8 cellular contexts compared by ENCODE assay signal in genomic region chr2:9423100-9423921, GRCh38. TPM values are rescaled to one million over a fixed set of nuclear protein-coding genes. Genes with fewer than 3 reads are reported as not detected.
DNase-seq lines count a peak whose midpoint lies in the region; ATAC-seq and TF ChIP-seq lines count a peak whose summit lies in the region.

CPSF3 (plus strand) TSS chr2:9423654; CDS start chr2:9423774, 120 bp downstream.
ITGB1BP1 (minus strand) TSS chr2:9423528; CDS start chr2:9418697, 4,831 bp downstream.

- H3K4me3 ChIP-seq in IMR-90 (ENCODE audit: insufficient read depth, low read depth, low read length): peak within 1 kb of the TSS; percentile 90
- peak within 1 kb of the TSS; percentile 85 for H3K4me3 ChIP-seq in mononuclear cell (ENCODE audit: low read length)

- peak within 1 kb of the TSS; percentile 97 for H4K91ac ChIP-seq in IMR-90 (ENCODE audit: insufficient read depth, low read depth, low read length)

- H2BK20ac ChIP-seq in IMR-90 (ENCODE audit: low read depth, low read length): no peak within 1 kb of the TSS

- peak within 1 kb of the TSS; percentile 96 for H3K4ac ChIP-seq in IMR-90 (ENCODE audit: low read depth, low read length)

- BruUV-seq in IMR-90 (replicated peaks; lab: Mats Ljungman, UMichigan): no TSS peak

- 0% methylated on average over 21 of the region's 91 CpGs; no CpG with 5 or more reads in 1 of the 2 experiments for WGBS in IMR-90 (ENCODE audit: extremely low coverage in 2 of 2, insufficient read length in 1 of 2), 2 experiments

- in situ Hi-C loops in IMR-90 (cut with MboI; ENCODE audit: low sequenced_read_pairs): no loop called here

- H2AK9ac ChIP-seq in IMR-90 (replicated peaks; ENCODE audit: low read depth, low read length, poor library complexity): peak within 1 kb of the TSS; percentile 99

- H3K9ac ChIP-seq in IMR-90 (ENCODE audit: low read depth, low read length): peak within 1 kb of the TSS; percentile 91

- peak within 1 kb of the TSS; percentile 99 for H3K14ac ChIP-seq in IMR-90 (replicated peaks; ENCODE audit: low read depth, low read length)

- peaks cover 14% of the 10 kb centered on the region for H3K9me1 ChIP-seq in IMR-90 (ENCODE audit: insufficient read depth, low read length)

- H2AFZ ChIP-seq in IMR-90 (replicated peaks; ENCODE audit: low read length, poor library complexity): peak within 1 kb of the TSS; percentile 98

- ATAC-seq in GM21528 (IDR thresholded peaks at IDR 0.05; ENCODE audit: low FRiP score, unreplicated experiment) (peak; percentile 87), IMR-90 (ENCODE audit: low read depth) (peak; percentile 92)

- H2BK5ac ChIP-seq in IMR-90 (ENCODE audit: low read depth, low read length, poor library complexity, severe bottlenecking): peak within 1 kb of the TSS; percentile 99

- H3K9me3 ChIP-seq in IMR-90 (ENCODE audit: control insufficient read depth, insufficient read depth, low read length) (no peaks in the 10 kb centered on the region), mononuclear cell (ENCODE audit: low read depth, low read length) (no peaks in the 10 kb centered on the region)

- CTCF ChIA-PET in IMR-90 (lab: Yijun Ruan, JAX): no interaction called here

- H3K79me1 ChIP-seq in IMR-90 (ENCODE audit: low read depth in 1 of 2, low read length in 2 of 2): peaks cover 24 to 84% of the 10 kb centered on the region in 2 experiments

- H2BK120ac ChIP-seq in IMR-90 (ENCODE audit: low read depth, low read length): peak within 1 kb of the TSS; percentile 86

- H2BK15ac ChIP-seq in IMR-90 (ENCODE audit: low read depth, low read length): peak within 1 kb of the TSS; percentile 40; the same call in 1 of the 3 replicates

- TF ChIP-seq RAD21 in IMR-90 (IDR thresholded peaks at IDR 0.05; ENCODE audit: low read length): 0 out of 2 replicates have a peak, but pooled peaks have one; percentile 4

- intact Hi-C loops in IMR-90 (cut with micrococcal nuclease): loop anchor here (1.0 to 5.0 kb wide), 3 partner anchors 207 to 281 kb away; partner anchors contain the start of genes ASAP2 and YWHAQ

- TF ChIP-seq POLR2A in IMR-90 (IDR thresholded peaks at IDR 0.05; ENCODE audit: low read depth, low read length): peak; percentile 50

- peak within 1 kb of the TSS; percentile 62 to 99 for H4K8ac ChIP-seq in IMR-90 (ENCODE audit: low read depth in 2 of 2, low read length in 2 of 2)

- no peak for TF ChIP-seq CTCF in IMR-90 (conservative IDR thresholded peaks at IDR 0.05; ENCODE audit: low read depth, low read length)

- dilution Hi-C loops in IMR-90 (cut with HindIII; ENCODE audit: low sequenced_read_pairs, unreplicated experiment): no loop called here

- no peaks in the 10 kb centered on the region; the same call in 1 of the 2 replicates for H3K36me3 ChIP-seq in IMR-90 (ENCODE audit: control insufficient read depth, insufficient read depth, low read length)

- peak within 1 kb of the TSS; percentile 90 for H4K5ac ChIP-seq in IMR-90 (ENCODE audit: low read depth, low read length)

- H3K56ac ChIP-seq in IMR-90 (ENCODE audit: extremely low read depth, insufficient read depth, low read length): peak within 1 kb of the TSS; percentile 96

- peak within 1 kb of the TSS; percentile 95 for H3K27ac ChIP-seq in IMR-90 (ENCODE audit: insufficient read depth, low read length)

- DNase-seq in DMS 273 (lab: John Stamatoyannopoulos, UW; ENCODE audit: unreplicated experiment) (peak; percentile 99), IMR-90 (peak; percentile 97), OCI-M1 (lab: John Stamatoyannopoulos, UW) (peak; percentile 99), activated T-cell treated with anti-CD3 and anti-CD28 coated beads for 24 hours (ENCODE audit: low read depth) (peak; percentile 96), epidermal melanocyte (ENCODE audit: insufficient read length, low spot score) (peak; percentile 98)
- DNase-seq in stimulated activated CD8-positive, alpha-beta memory T cell treated with anti-CD3 and anti-CD28 coated beads, Interleukin-4, amount 100 ng/mL, for 1 hour (ENCODE audit: low read depth in 2 of 2, low spot score in 1 of 2): peak; percentile 86 to 94

- H3K4me2 ChIP-seq in IMR-90 (ENCODE audit: low read depth, low read length): peak within 1 kb of the TSS; percentile 96

- H3K23ac ChIP-seq in IMR-90 (ENCODE audit: low read depth, low read length): peak within 1 kb of the TSS; percentile 100

- H3K27me3 ChIP-seq in IMR-90 (ENCODE audit: control insufficient read depth, insufficient read depth, low read length): no peaks in the 10 kb centered on the region
- H3K27me3 ChIP-seq in mononuclear cell (ENCODE audit: insufficient read depth, low read length): no peaks in the 10 kb centered on the region

- peaks cover 12% of the 10 kb centered on the region for H3K4me1 ChIP-seq in IMR-90 (ENCODE audit: control insufficient read depth, insufficient read depth, low read length)
- peaks cover 42% of the 10 kb centered on the region for H3K4me1 ChIP-seq in mononuclear cell (ENCODE audit: insufficient read depth, low read length)

- H2AK5ac ChIP-seq in IMR-90 (ENCODE audit: low read depth, low read length): peak within 1 kb of the TSS; percentile 93

- peaks cover 27% of the 10 kb centered on the region; the same call in 1 of the 2 replicates for H4K20me1 ChIP-seq in IMR-90 (ENCODE audit: insufficient read depth, low read length)

- peak within 1 kb of the TSS; percentile 72 for H3K18ac ChIP-seq in IMR-90 (ENCODE audit: low read depth, low read length)

- POLR2A ChIA-PET in IMR-90 (lab: Charles Lee; ENCODE audit: unreplicated experiment): interaction anchor here (0.6 kb wide), 2 partner anchors 18 to 51 kb away, joined by 3 to 4 read pairs; no protein-coding TSS in a partner anchor

TF ChIP-seq in IMR-90, 13 proteins besides CTCF, POLR2A, EP300 and RAD21:
- TF ChIP-seq MAZ (IDR thresholded peaks at IDR 0.05; ENCODE audit: borderline replicate concordance, low read depth, low read length): peak; percentile 76; the same call in 1 of the 2 replicates
- TF ChIP-seq RFX5 (IDR thresholded peaks at IDR 0.05; ENCODE audit: low read depth, low read length): no peak
- TF ChIP-seq ELK1 (IDR thresholded peaks at IDR 0.05; ENCODE audit: borderline replicate concordance, low read depth, low read length): peak; percentile 61; the same call in 1 of the 2 replicates

RNA-seq across cellular contexts. Expression of gene CPSF3, which starts in this region (rescaled TPM):
- 64.5 and 72.8 TPM in 2 replicates for total RNA-seq in IMR-90 (2012; rRNA removed)
- polyA plus RNA-seq in IMR-90 (2012; rRNA removed): 24.7 and 29.2 TPM in 2 replicates
- polyA plus RNA-seq in IMR-90 (2012; cell fraction: cytosol; rRNA removed): 3.7 and 6.6 TPM in 2 replicates
- polyA plus RNA-seq in IMR-90 (2012; cell fraction: nucleus; rRNA removed; ENCODE audit: low replicate concordance): 2.8 and 28.8 TPM in 2 replicates
- total RNA-seq in mononuclear cell: 19.1 TPM

RNA-seq across cellular contexts. Expression of gene ITGB1BP1, which starts in this region (rescaled TPM):
- total RNA-seq in IMR-90 (2012; rRNA removed) (48.6 and 61.1 TPM in 2 replicates), mononuclear cell (12.1 TPM)
- 88.1 and 93.9 TPM in 2 replicates for polyA plus RNA-seq in IMR-90 (2012; rRNA removed)
- 28.5 and 49.7 TPM in 2 replicates for polyA plus RNA-seq in IMR-90 (2012; cell fraction: cytosol; rRNA removed)
- 30.7 and 134 TPM in 2 replicates for polyA plus RNA-seq in IMR-90 (2012; cell fraction: nucleus; rRNA removed; ENCODE audit: low replicate concordance)

Comparison
In these comparisons a context has a peak if more than half of its experiments do, and no peak if none do; other contexts are left out.
1. Peak in every context shown above with its lines: DNase-seq, ATAC-seq, H3K4me3 ChIP-seq and H3K27ac ChIP-seq.